10 cellular contexts compared by ENCODE assay signal in genomic region chr13:30308548-30308947, GRCh38. TPM values are rescaled to one million over a fixed set of nuclear protein-coding genes. Genes with fewer than 3 reads are reported as not detected.
DNase-seq lines count a peak whose midpoint lies in the region; ATAC-seq, FAIRE-seq and TF ChIP-seq lines count a peak whose summit lies in the region.
"Had no signal": no experiment of that assay in that cellular context is flagged by ENCODE, and none has a peak within 500 bp of the region (broad histone marks: within the 10 kb centered on the region; RNA-seq: fewer than 3 reads in every experiment).

No MANE protein-coding gene starts in this region.

- no peak for FAIRE-seq in kidney (lab: Jason Lieb, UNC)

- H3K4me1 Mint-ChIP-seq in nephron progenitor cell, result peaks cover 37% of the 10 kb centered on the region

- H3K4me3 Mint-ChIP-seq in nephron progenitor cell, result peak overlapping the region; percentile 53

- H3K9ac ChIP-seq in Loucy (ENCODE audit: low read depth, low read length, poor library complexity, severe bottlenecking), result no peak overlapping the region
- no peak overlapping the region for H3K9ac ChIP-seq in kidney (ENCODE audit: low read length in 2 of 2)

- TF ChIP-seq CTCF in Loucy (conservative IDR thresholded peaks at IDR 0.05; ENCODE audit: low read length) (no peak), nephron progenitor cell (IDR thresholded peaks at IDR 0.05) (no peak), kidney (IDR thresholded peaks at IDR 0.05; ENCODE audit: borderline replicate concordance, extremely low read depth, insufficient read depth) (no peak), Peyer's patch (IDR thresholded peaks at IDR 0.05) (no peak)

- H3F3A ChIP-seq in Loucy (ENCODE audit: low read depth), result no peaks in the 10 kb centered on the region

- intact Hi-C loops in kidney (cut with DNase I), result no loop called here

- DNase-seq in NCI-H748 (lab: John Stamatoyannopoulos, UW; ENCODE audit: unreplicated experiment) (peak; percentile 28), NCI-H748 treated with DMSO at 0.1 percent for 48 hours (lab: John Stamatoyannopoulos, UW) (no peak), amniotic epithelial cell (ENCODE audit: low read depth) (peak; percentile 79), nephron progenitor cell (no peak), kidney (no peak), Peyer's patch (no peak)
- DNase-seq: ACHN; stimulated activated CD4-positive, alpha-beta T cell treated with anti-CD3 and anti-CD28 coated beads, Interleukin-4, amount 100 ng/mL, for 1 hour had no signal

- H3K4me2 ChIP-seq in Loucy (ENCODE audit: low read depth, low read length, poor library complexity, severe bottlenecking), result peak overlapping the region; percentile 96

- H3K27me3 ChIP-seq in Loucy (ENCODE audit: insufficient read depth, low read length, poor library complexity, severe bottlenecking) (no peaks in the 10 kb centered on the region), Peyer's patch (no peaks in the 10 kb centered on the region)

- no peak overlapping the region for H2AFZ ChIP-seq in Loucy (ENCODE audit: low read length)

- H3K79me2 ChIP-seq in Loucy (ENCODE audit: insufficient read depth, low read length), result peaks cover 31% of the 10 kb centered on the region

- no peaks in the 10 kb centered on the region for H4K20me1 ChIP-seq in Loucy (ENCODE audit: insufficient read depth, low read length, poor library complexity, severe bottlenecking)

- H3K36me3 ChIP-seq in Loucy (ENCODE audit: insufficient read depth, low read length) (no peaks in the 10 kb centered on the region), kidney (ENCODE audit: control insufficient read depth in 1 of 2, insufficient read depth in 2 of 2, low read length in 2 of 2) (no peaks in the 10 kb centered on the region), Peyer's patch (no peaks in the 10 kb centered on the region)

- H3K27me3 Mint-ChIP-seq in nephron progenitor cell (ENCODE audit: low read depth, poor library complexity), result peaks cover 6% of the 10 kb centered on the region

- TF ChIP-seq POLR2A in Peyer's patch (IDR thresholded peaks at IDR 0.05), result no peak

- H3K27ac ChIP-seq in kidney (ENCODE audit: low read depth in 2 of 2, low read length in 2 of 2), result no peak overlapping the region
- no peak overlapping the region for H3K27ac ChIP-seq in Peyer's patch

- no peak overlapping the region for H3K4me3 ChIP-seq in Loucy (ENCODE audit: low read length, poor library complexity, severe bottlenecking)
- no peak overlapping the region for H3K4me3 ChIP-seq in kidney (ENCODE audit: low read length in 2 of 2)
- no peak overlapping the region for H3K4me3 ChIP-seq in Peyer's patch

- H3K36me3 Mint-ChIP-seq in nephron progenitor cell (ENCODE audit: low read depth), result no peaks in the 10 kb centered on the region

- peaks cover 44% of the 10 kb centered on the region for H3K4me1 ChIP-seq in Loucy (ENCODE audit: insufficient read depth, low read length, poor library complexity, severe bottlenecking)
- peaks cover 0 to 2% of the 10 kb centered on the region in 2 donors for H3K4me1 ChIP-seq in kidney (ENCODE audit: control insufficient read depth in 1 of 2, insufficient read depth in 1 of 2, low read depth in 1 of 2, low read length in 2 of 2)
- peaks cover 0 to 5% (median 4%) of the 10 kb centered on the region in 4 donors for H3K4me1 ChIP-seq in Peyer's patch

- no peaks in the 10 kb centered on the region for H3K9me3 ChIP-seq in Loucy (ENCODE audit: insufficient read depth, low read depth, low read length)
- no peaks in the 10 kb centered on the region for H3K9me3 ChIP-seq in kidney (ENCODE audit: control insufficient read depth in 1 of 2, low read length in 2 of 2)
- H3K9me3 ChIP-seq in Peyer's patch, result no peaks in the 10 kb centered on the region

- no peak for ATAC-seq in GM19467 (IDR thresholded peaks at IDR 0.05; ENCODE audit: unreplicated experiment)

- H3K27ac Mint-ChIP-seq in nephron progenitor cell, result no peak overlapping the region

- no peaks in the 10 kb centered on the region for H3K9me2 ChIP-seq in Loucy (replicated peaks; ENCODE audit: low read depth, low read length)

- no peaks in the 10 kb centered on the region for H3K9me3 Mint-ChIP-seq in nephron progenitor cell

RNA-seq across cellular contexts. Expression of gene KATNAL1, which starts 1.2 kb away (rescaled TPM):
- total RNA-seq in kidney, result 21.8 TPM
- 2.5 TPM for polyA plus RNA-seq in kidney (ENCODE audit: insufficient read depth, low read depth, low replicate concordance)
- 10 to 100 TPM in 2 of 4 donors, 1 to 10 TPM in 2; 2.7 to 25.6 (median 13.0) TPM for total RNA-seq in Peyer's patch

Comparison
In these comparisons a context has a peak if more than half of its experiments do, and no peak if none do; other contexts are left out.
1. DNase-seq: peak in NCI-H748 (single experiment) and amniotic epithelial cell (single experiment); none in NCI-H748 treated with DMSO at 0.1 percent for 48 hours (single experiment), nephron progenitor cell (single experiment), kidney (single experiment) and Peyer's patch (0 of 3).